ENCODE assay signal across 9 cellular contexts in genomic region chr11:504053-504993, GRCh38. TPM values are rescaled to one million over a fixed set of nuclear protein-coding genes. Genes with fewer than 3 reads are reported as not detected.
DNase-seq lines count a peak whose midpoint lies in the region; ATAC-seq and TF ChIP-seq lines count a peak whose summit lies in the region.
"Had no signal": no experiment of that assay in that cellular context is flagged by ENCODE, and none has a peak within 500 bp of the region (broad histone marks: within the 10 kb centered on the region; RNA-seq: fewer than 3 reads in every experiment).

No MANE protein-coding gene starts in this region.

- no peaks in the 10 kb centered on the region for H4K20me1 ChIP-seq in OCI-LY3 (ENCODE audit: insufficient read depth, low read length)

- H3K27me3 ChIP-seq in OCI-LY3 (ENCODE audit: low read depth, low read length) (no peaks in the 10 kb centered on the region), endodermal cell (ENCODE audit: control insufficient read depth, insufficient read depth, low read length, poor library complexity, severe bottlenecking) (no peaks in the 10 kb centered on the region), muscle layer of duodenum (ENCODE audit: low read depth, low read length) (no peaks in the 10 kb centered on the region)
- no peaks in the 10 kb centered on the region for H3K27me3 ChIP-seq in effector memory CD4-positive, alpha-beta T cell (replicated peaks; ENCODE audit: control insufficient read depth, insufficient read depth, low read length, poor library complexity, severe bottlenecking)

- H3K27ac ChIP-seq in OCI-LY3 (ENCODE audit: low read length): peak overlapping the region; percentile 53
- H3K27ac ChIP-seq in endodermal cell (ENCODE audit: low read depth, low read length): no peak overlapping the region
- H3K27ac ChIP-seq in muscle layer of duodenum (ENCODE audit: low read length): peak overlapping the region; percentile 56
- no peak overlapping the region for H3K27ac ChIP-seq in effector memory CD4-positive, alpha-beta T cell (ENCODE audit: insufficient read depth, low read length, poor library complexity, severe bottlenecking)

- DNase-seq in GM03348 (ENCODE audit: low spot score) (peak; percentile 78), endodermal cell (peak; percentile 43), NCI-H345 (lab: John Stamatoyannopoulos, UW) (no peak), NCI-H1105 (lab: John Stamatoyannopoulos, UW) (no peak)
- no peak for DNase-seq in effector memory CD4-positive, alpha-beta T cell

- H2AFZ ChIP-seq in OCI-LY3 (ENCODE audit: low read depth, low read length): no peak overlapping the region

- H3K4me1 ChIP-seq in OCI-LY3 (ENCODE audit: low read length): peaks cover 48% of the 10 kb centered on the region
- H3K4me1 ChIP-seq in endodermal cell (ENCODE audit: control insufficient read depth, insufficient read depth, low read length): no peaks in the 10 kb centered on the region
- peaks cover 6 to 36% of the 10 kb centered on the region in 2 donors for H3K4me1 ChIP-seq in muscle layer of duodenum (ENCODE audit: control insufficient read depth in 1 of 2, insufficient read depth in 2 of 2, low read length in 2 of 2)
- peaks cover 31% of the 10 kb centered on the region for H3K4me1 ChIP-seq in effector memory CD4-positive, alpha-beta T cell (ENCODE audit: control insufficient read depth, insufficient read depth, low read length, poor library complexity, severe bottlenecking)

- H3K36me3 Mint-ChIP-seq in endodermal cell (ENCODE audit: low read depth): peaks cover 22% of the 10 kb centered on the region

- H3K27ac Mint-ChIP-seq in endodermal cell: no peak overlapping the region

- WGBS in endodermal cell (ENCODE audit: insufficient coverage in 1 of 2, insufficient read length in 1 of 2), 2 experiments: 56 to 84% methylated on average over 43 to 72 of the region's 72 CpGs

- no peak for ATAC-seq in HG02588 (IDR thresholded peaks at IDR 0.05; ENCODE audit: unreplicated experiment)

- TF ChIP-seq CTCF in OCI-LY3 (IDR thresholded peaks at IDR 0.05; ENCODE audit: low read depth, low read length) (no peak), endodermal cell (conservative IDR thresholded peaks at IDR 0.05) (no peak)

- H3K4me3 ChIP-seq in OCI-LY3 (ENCODE audit: low read length) (peak overlapping the region; percentile 94), endodermal cell (ENCODE audit: low read length) (peak overlapping the region; percentile 91), muscle layer of duodenum (ENCODE audit: low read depth in 1 of 2, low read length in 2 of 2) (peak overlapping the region; percentile 56 to 83)
- H3K4me3 ChIP-seq in effector memory CD4-positive, alpha-beta T cell (ENCODE audit: insufficient read depth, low read depth, low read length, poor library complexity, severe bottlenecking): no peak overlapping the region

- H3K4me3 Mint-ChIP-seq in endodermal cell: peak overlapping the region; percentile 90

- peak overlapping the region; percentile 89 for H3K4me2 ChIP-seq in OCI-LY3 (ENCODE audit: low read length)

- H3K9ac ChIP-seq in OCI-LY3 (ENCODE audit: low read length) (peak overlapping the region; percentile 98), endodermal cell (ENCODE audit: extremely low read depth, low read length, poor library complexity, severe bottlenecking) (no peak overlapping the region)

- H3K36me3 ChIP-seq in OCI-LY3 (replicated peaks; ENCODE audit: low read depth, low read length): peaks cover 35% of the 10 kb centered on the region
- peaks cover 21% of the 10 kb centered on the region for H3K36me3 ChIP-seq in endodermal cell (ENCODE audit: control insufficient read depth, insufficient read depth, low read length)
- peaks cover 8 to 28% of the 10 kb centered on the region in 2 donors for H3K36me3 ChIP-seq in muscle layer of duodenum (ENCODE audit: control insufficient read depth in 1 of 2, insufficient read depth in 2 of 2, low read length in 2 of 2)
- H3K36me3 ChIP-seq in effector memory CD4-positive, alpha-beta T cell (ENCODE audit: control insufficient read depth, insufficient read depth, low read length): peaks cover 26% of the 10 kb centered on the region

- H3K9me3 Mint-ChIP-seq in endodermal cell: no peaks in the 10 kb centered on the region

- H3K9me3 ChIP-seq in OCI-LY3 (ENCODE audit: insufficient read depth, low read length) (0 out of 2 replicates have a peak, but pooled peaks cover 5% of the 10 kb centered on the region), endodermal cell (ENCODE audit: control insufficient read depth, low read length) (no peaks in the 10 kb centered on the region), muscle layer of duodenum (ENCODE audit: control insufficient read depth in 1 of 2, low read length in 2 of 2) (no peaks in the 10 kb centered on the region)
- no peaks in the 10 kb centered on the region for H3K9me3 ChIP-seq in effector memory CD4-positive, alpha-beta T cell (ENCODE audit: control insufficient read depth, low read length)

- peaks cover 2% of the 10 kb centered on the region for H3K27me3 Mint-ChIP-seq in endodermal cell (ENCODE audit: insufficient read depth)

- H3K79me2 ChIP-seq in OCI-LY3 (ENCODE audit: low read length): peaks cover 49% of the 10 kb centered on the region

- H3K4me1 Mint-ChIP-seq in endodermal cell: no peaks in the 10 kb centered on the region

RNA-seq across cellular contexts. Expression of gene RNH1, which starts 2.7 kb away (rescaled TPM):
- 10 to 100 TPM; 42.7 to 43.2 TPM for total RNA-seq in endodermal cell
- polyA plus RNA-seq in endodermal cell (2013, experiment 1 of 2): 43.7 TPM
- polyA plus RNA-seq in endodermal cell (2013, experiment 2 of 2): 42.8 TPM

RNA-seq across cellular contexts. Expression of gene HRAS, which starts 31.1 kb away (rescaled TPM):
- 10 to 100 TPM; 64.8 to 68.2 TPM for total RNA-seq in endodermal cell
- 48.8 TPM for polyA plus RNA-seq in endodermal cell (2013, experiment 1 of 2)
- polyA plus RNA-seq in endodermal cell (2013, experiment 2 of 2): 45.1 TPM

RNA-seq across cellular contexts. Expression of gene LRRC56, which starts 33.0 kb away (rescaled TPM):
- 1 to 10 TPM; 3.0 to 4.3 TPM for total RNA-seq in endodermal cell
- 0.93 TPM for polyA plus RNA-seq in endodermal cell (2013, experiment 1 of 2)
- 1.3 TPM for polyA plus RNA-seq in endodermal cell (2013, experiment 2 of 2)
- total RNA-seq: RPMI7951 had no signal

RNA-seq across cellular contexts. Expression of gene PTDSS2, which starts 54.2 kb away (rescaled TPM):
- 10 to 100 TPM; 55.2 to 56.1 TPM for total RNA-seq in endodermal cell
- polyA plus RNA-seq in endodermal cell (2013, experiment 1 of 2): 37.5 TPM
- 32.8 TPM for polyA plus RNA-seq in endodermal cell (2013, experiment 2 of 2)

RNA-seq across cellular contexts. Expression of gene LMNTD2, which starts 56.2 kb away (rescaled TPM):
- total RNA-seq in endodermal cell: 10 to 100 TPM in 1 of 2 donors, 1 to 10 TPM in 1; 8.5 to 13.3 TPM
- polyA plus RNA-seq in endodermal cell (2013, experiment 1 of 2): 1.8 TPM
- 1.8 TPM for polyA plus RNA-seq in endodermal cell (2013, experiment 2 of 2)

Comparison
In these comparisons a context has a peak if more than half of its experiments do, and no peak if none do; other contexts are left out.
1. DNase-seq: peak in GM03348 (single experiment) and endodermal cell (single experiment); none in effector memory CD4-positive, alpha-beta T cell (0 of 3), NCI-H345 (single experiment) and NCI-H1105 (single experiment).
2. H3K27ac ChIP-seq: peak in OCI-LY3 (single experiment) and muscle layer of duodenum (single experiment); none in endodermal cell (single experiment) and effector memory CD4-positive, alpha-beta T cell (single experiment).